Comparison of ENCODE assay signal across 3 cellular contexts in genomic region chr1:27681580-27681979, GRCh38. TPM values are rescaled to one million over a fixed set of nuclear protein-coding genes. Genes with fewer than 3 reads are reported as not detected.
"Had no signal": no experiment of that assay in that cellular context is flagged by ENCODE, and none has a peak within 500 bp of the region (broad histone marks: within the 10 kb centered on the region; RNA-seq: fewer than 3 reads in every experiment).

No MANE protein-coding gene starts in this region.

RNA-seq across cellular contexts. Expression of gene FGR, which starts 46.6 kb away (rescaled TPM):
- total RNA-seq: astrocyte, cardiac muscle cell, chondrocyte had no signal
